Comparison of ENCODE assay signal across 26 cellular contexts in genomic region chr3:188128905-188129304, GRCh38.
"Had no signal": no experiment of that assay in that cellular context is flagged by ENCODE, and none has a peak within 500 bp of the region (broad histone marks: within the 10 kb centered on the region; RNA-seq: fewer than 3 reads in every experiment).

No MANE protein-coding gene starts in this region.

- H3K4me3 ChIP-seq: coronary artery, esophagus muscularis mucosa, gastroesophageal sphincter, heart left ventricle, hepatocyte, left lung, prostate gland, skin epidermis, spleen, testis, tibial nerve, upper lobe of left lung had no signal

- H3K27ac ChIP-seq: coronary artery, foreskin keratinocyte, heart left ventricle, hepatocyte, left lung, prostate gland, skin epidermis, spleen, testis, tibial nerve, upper lobe of left lung had no signal

- H3K4me1 ChIP-seq: prostate gland, testis had no signal

- ATAC-seq: foreskin keratinocyte; gastroesophageal sphincter; heart left ventricle; naive thymus-derived CD8-positive, alpha-beta T cell; right cardiac atrium; stimulated activated memory B cell treated with anti-CD40 and anti-IgM and Interleukin-4, amounts not matched to agents 10 μg/mL and 1 μg/mL and 100 μg/mL, for 72 hours; stimulated activated naive CD8-positive, alpha-beta T cell treated with anti-CD3 and anti-CD28 coated beads, Interleukin-15, Interleukin-2, amounts not matched to agents 100 U/mL and 50 U/mL, for 24 hours had no signal

- H3K4me2 ChIP-seq: hepatocyte had no signal

- H3K27me3 ChIP-seq: esophagus muscularis mucosa, foreskin keratinocyte, gastroesophageal sphincter, heart left ventricle, hepatocyte, left lung, spleen, testis, tibial nerve, upper lobe of left lung had no signal

- H2AFZ ChIP-seq: hepatocyte had no signal

- H3K9me3 ChIP-seq: esophagus muscularis mucosa, gastroesophageal sphincter, left lung, prostate gland, spleen, testis, tibial nerve, upper lobe of left lung had no signal

- H3K36me3 ChIP-seq: esophagus muscularis mucosa, gastroesophageal sphincter, heart left ventricle, left lung, prostate gland, spleen, tibial nerve, upper lobe of left lung had no signal

- H3K79me2 ChIP-seq: hepatocyte had no signal

- DNase-seq: dermis blood vessel endothelial cell; effector memory CD4-positive, alpha-beta T cell; foreskin keratinocyte; heart left ventricle; kidney; left lung; mesendoderm; midbrain; naive thymus-derived CD8-positive, alpha-beta T cell; nephron progenitor cell; nucleus accumbens; right cardiac atrium; spleen; stimulated activated CD4-positive, alpha-beta T cell treated with anti-CD3 and anti-CD28 coated beads, Interleukin-4, amount 100 ng/mL, for 4 hours; stimulated activated naive CD8-positive, alpha-beta T cell treated with anti-CD3 and anti-CD28 coated beads, Interleukin-15, Interleukin-2, amounts not matched to agents 100 U/mL and 50 U/mL, for 24 hours; substantia nigra; testis had no signal
